Comparison of ENCODE assay signal across 10 cellular contexts in the genomic region with DNA sequence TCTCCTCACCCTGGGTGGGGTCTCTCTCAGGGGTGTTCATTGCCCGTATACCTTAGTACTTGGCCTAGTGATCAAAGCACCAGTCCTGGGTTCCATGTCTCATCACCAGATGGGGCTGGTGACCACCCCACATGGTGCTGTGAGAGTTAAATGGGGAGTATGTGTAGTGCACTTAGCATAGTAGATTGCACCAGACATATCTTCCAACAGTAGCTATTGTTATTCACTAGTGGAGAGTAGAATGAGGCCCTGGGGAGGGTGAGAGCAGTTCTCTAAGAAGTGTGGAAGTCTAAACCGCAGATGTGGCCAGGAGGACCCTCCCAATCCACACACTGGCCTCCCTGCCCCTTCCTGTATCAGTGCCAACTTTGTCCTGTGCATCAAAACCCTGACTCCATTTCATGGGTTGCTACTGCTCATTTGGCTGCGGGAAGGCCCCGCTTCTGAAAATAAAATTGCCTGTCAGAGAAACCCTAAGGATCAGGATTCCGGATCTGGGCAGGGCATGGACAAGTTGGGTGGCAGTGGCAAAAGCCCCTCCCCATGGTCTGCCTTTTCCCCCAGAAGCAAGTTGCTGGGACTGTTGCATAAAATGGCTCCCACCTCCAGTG. TPM values are rescaled to one million over a fixed set of nuclear protein-coding genes. Genes with fewer than 3 reads are reported as not detected.
DNase-seq lines count a peak whose midpoint lies in the region; ATAC-seq and TF ChIP-seq lines count a peak whose summit lies in the region.
"Had no signal": no experiment of that assay in that cellular context is flagged by ENCODE, and none has a peak within 500 bp of the region (broad histone marks: within the 10 kb centered on the region; RNA-seq: fewer than 3 reads in every experiment).

No MANE protein-coding gene starts in this region.

- DNase-seq in left ventricle myocardium inferior (no peak), cardiac septum (ENCODE audit: low spot score) (no peak), choroid plexus epithelial cell (ENCODE audit: low read depth) (no peak), aorta (no peak), NCI-H2196 treated with DMSO at 0.1 percent for 48 hours (lab: John Stamatoyannopoulos, UW; ENCODE audit: unreplicated experiment) (no peak), hippocampal formation (lab: John Stamatoyannopoulos, UW) (no peak)
- no peak for DNase-seq in naive thymus-derived CD4-positive, alpha-beta T cell
- DNase-seq: cortex of kidney, KG1 had no signal

- no peaks in the 10 kb centered on the region for H3K9me3 Mint-ChIP-seq in naive thymus-derived CD4-positive, alpha-beta T cell

- POLR2A ChIA-PET in naive thymus-derived CD4-positive, alpha-beta T cell (lab: Charles Lee): no interaction called here

- WGBS in aorta, 2 donors: 34 to 42% methylated on average over 5 of the region's 5 CpGs

- peaks cover 10% of the 10 kb centered on the region for H3K36me3 ChIP-seq in left ventricle myocardium inferior
- no peaks in the 10 kb centered on the region for H3K36me3 ChIP-seq in mucosa of stomach (ENCODE audit: control insufficient read depth, insufficient read depth, low read length)
- no peaks in the 10 kb centered on the region for H3K36me3 ChIP-seq in aorta (ENCODE audit: control insufficient read depth in 1 of 2, insufficient read depth in 2 of 2, low read length in 1 of 2)
- no peaks in the 10 kb centered on the region for H3K36me3 ChIP-seq in naive thymus-derived CD4-positive, alpha-beta T cell (ENCODE audit: control insufficient read depth in 2 of 3, insufficient read depth in 3 of 3, low read length in 3 of 3)

- no peaks in the 10 kb centered on the region for H3K9me3 ChIP-seq in left ventricle myocardium inferior (replicated peaks)
- H3K9me3 ChIP-seq in mucosa of stomach (ENCODE audit: control insufficient read depth, low read length): no peaks in the 10 kb centered on the region
- H3K9me3 ChIP-seq in aorta (ENCODE audit: control insufficient read depth, low read length): no peaks in the 10 kb centered on the region
- H3K9me3 ChIP-seq in naive thymus-derived CD4-positive, alpha-beta T cell (ENCODE audit: control insufficient read depth in 2 of 3, low read length in 3 of 3): no peaks in the 10 kb centered on the region

- H3K36me3 Mint-ChIP-seq in naive thymus-derived CD4-positive, alpha-beta T cell: peaks cover 0 to 2% (median 0%) of the 10 kb centered on the region in 5 donors

- TF ChIP-seq CTCF in left ventricle myocardium inferior (IDR thresholded peaks at IDR 0.05; ENCODE audit: borderline replicate concordance) (no peak), choroid plexus epithelial cell (conservative IDR thresholded peaks at IDR 0.05; ENCODE audit: low read depth, low read length) (peak; percentile 7)

- peak overlapping the region; percentile 54 for H3K9ac ChIP-seq in mucosa of stomach (ENCODE audit: low read length)

- H3K27ac Mint-ChIP-seq in naive thymus-derived CD4-positive, alpha-beta T cell: peak overlapping the region in 1 of 9 donors; percentile 49

- CTCF ChIA-PET in naive thymus-derived CD4-positive, alpha-beta T cell (lab: Charles Lee): interaction anchor here (0.6 to 1.3 kb wide), 2 partner anchors 9 kb away, joined by 3 to 6 read pairs; no protein-coding TSS in a partner anchor

- H3K4me1 Mint-ChIP-seq in naive thymus-derived CD4-positive, alpha-beta T cell: peaks cover 7 to 28% (median 23%) of the 10 kb centered on the region in 7 donors

- peak overlapping the region; percentile 92 for H3K27ac ChIP-seq in left ventricle myocardium inferior (replicated peaks)
- peak overlapping the region; percentile 2 to 69 for H3K27ac ChIP-seq in aorta (ENCODE audit: low read depth in 1 of 2, low read length in 2 of 2)
- no peak overlapping the region for H3K27ac ChIP-seq in naive thymus-derived CD4-positive, alpha-beta T cell (ENCODE audit: low read depth, low read length)

- peaks cover 23% of the 10 kb centered on the region for H3K27me3 ChIP-seq in left ventricle myocardium inferior (ENCODE audit: low read depth)
- H3K27me3 ChIP-seq in mucosa of stomach (ENCODE audit: control insufficient read depth, insufficient read depth, low read length): no peaks in the 10 kb centered on the region
- no peaks in the 10 kb centered on the region for H3K27me3 ChIP-seq in aorta (ENCODE audit: control insufficient read depth in 1 of 2, insufficient read depth in 2 of 2, low read length in 1 of 2)
- peaks cover 0 to 3% of the 10 kb centered on the region in 2 donors for H3K27me3 ChIP-seq in naive thymus-derived CD4-positive, alpha-beta T cell (ENCODE audit: control insufficient read depth in 2 of 2, insufficient read depth in 2 of 2, low read length in 2 of 2)

- ATAC-seq in aorta (ENCODE audit: low FRiP score): no peak
- no peak for ATAC-seq in naive thymus-derived CD4-positive, alpha-beta T cell

- H3K27me3 Mint-ChIP-seq in naive thymus-derived CD4-positive, alpha-beta T cell: peaks cover 17 to 37% (median 26%) of the 10 kb centered on the region in 5 donors

- intact Hi-C loops in left ventricle myocardium inferior (cut with micrococcal nuclease): no loop called here
- intact Hi-C loops in cardiac septum (cut with DNase I): no loop called here
- intact Hi-C loops in aorta (cut with DNase I): loop anchor here in 1 of 2 donors (5.0 kb wide), 1 partner anchor 33 kb away; no protein-coding TSS in a partner anchor
- intact Hi-C loops in naive thymus-derived CD4-positive, alpha-beta T cell (cut with micrococcal nuclease): no loop called here

- no peak overlapping the region for H3K4me3 Mint-ChIP-seq in naive thymus-derived CD4-positive, alpha-beta T cell

- H3K4me1 ChIP-seq in left ventricle myocardium inferior (peaks cover 98% of the 10 kb centered on the region), mucosa of stomach (ENCODE audit: control insufficient read depth, insufficient read depth, low read length) (peaks cover 53% of the 10 kb centered on the region), aorta (ENCODE audit: control insufficient read depth in 1 of 2, insufficient read depth in 2 of 2, low read length in 2 of 2) (peaks cover 4 to 5% of the 10 kb centered on the region in 2 donors)
- H3K4me1 ChIP-seq in naive thymus-derived CD4-positive, alpha-beta T cell (ENCODE audit: control insufficient read depth in 2 of 2, insufficient read depth in 2 of 2, low read length in 2 of 2): peaks cover 0 to 9% of the 10 kb centered on the region in 2 donors

- H3K4me3 ChIP-seq in left ventricle myocardium inferior (peak overlapping the region; percentile 82), choroid plexus epithelial cell (ENCODE audit: low read depth, low read length) (no peak overlapping the region), mucosa of stomach (ENCODE audit: low read length) (no peak overlapping the region), aorta (ENCODE audit: low read length in 2 of 2) (no peak overlapping the region)
- no peak overlapping the region for H3K4me3 ChIP-seq in naive thymus-derived CD4-positive, alpha-beta T cell (ENCODE audit: low read length)

RNA-seq across cellular contexts. Expression of a gene that starts 4.4 kb away (rescaled TPM):
- total RNA-seq in left ventricle myocardium inferior: 55.5 TPM
- 70.2 TPM for total RNA-seq in cardiac septum
- 100 to 1,000 TPM; 285 to 303 TPM for total RNA-seq in aorta
- polyA plus RNA-seq in aorta: 100 to 1,000 TPM; 267 to 506 TPM
- 10 to 100 TPM in 1 of 5 experiments, 1 to 10 TPM in 4; 3.8 to 19.3 (median 7.5) TPM for total RNA-seq in naive thymus-derived CD4-positive, alpha-beta T cell
- 10 to 100 TPM; 12.0 to 15.5 TPM for polyA plus RNA-seq in naive thymus-derived CD4-positive, alpha-beta T cell
